ENCODE assay signal across 8 cellular contexts in the genomic region with DNA sequence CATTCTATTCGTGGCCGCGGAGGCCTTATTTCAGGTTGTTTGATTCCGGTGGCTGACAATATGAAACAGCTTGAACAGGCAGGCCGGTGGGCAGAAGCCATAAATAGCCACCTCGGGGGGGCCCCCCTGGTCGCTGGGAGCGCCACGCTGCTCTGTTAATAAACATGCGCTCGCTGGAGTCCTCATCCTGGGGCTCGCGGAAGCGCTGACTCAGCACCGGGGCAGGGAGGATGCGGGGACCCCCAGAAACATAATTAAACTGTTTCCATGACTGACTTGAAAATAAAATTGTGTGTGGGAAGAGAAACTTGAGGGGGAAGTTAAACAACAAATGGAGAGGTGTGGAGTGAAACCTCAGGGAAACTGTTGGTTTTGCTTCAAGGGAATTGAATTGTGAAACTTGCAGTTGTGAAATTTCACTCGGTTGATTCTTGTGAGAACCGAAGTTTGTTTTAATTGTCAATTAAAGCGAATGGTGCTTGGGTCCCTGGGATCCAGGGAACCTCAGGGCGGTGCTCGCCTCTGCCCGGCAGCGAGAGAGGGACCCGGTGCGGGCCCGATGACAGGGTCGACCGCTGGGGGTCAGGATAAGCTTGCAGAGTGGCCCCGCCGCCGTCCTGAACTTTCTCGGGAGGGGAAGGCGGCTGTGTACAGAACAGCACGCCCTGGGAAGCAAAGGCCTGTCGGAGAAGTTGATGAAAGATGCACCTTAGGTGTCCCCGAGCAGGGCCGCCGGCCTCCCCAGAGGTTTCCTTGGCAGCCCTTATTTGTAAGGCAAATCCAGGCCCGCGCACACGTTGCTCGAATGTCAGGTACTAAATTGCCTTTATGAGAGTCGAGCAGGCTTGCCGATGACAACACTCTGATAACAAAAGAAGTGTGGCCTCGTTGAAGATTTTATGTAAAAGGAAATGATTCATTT.
DNase-seq lines count a peak whose midpoint lies in the region; ATAC-seq and TF ChIP-seq lines count a peak whose summit lies in the region.

No MANE protein-coding gene starts in this region.

- H3K36me3 ChIP-seq in ES-I3 (ENCODE audit: insufficient read depth, low read length) (no peaks in the 10 kb centered on the region), upper lobe of right lung (no peaks in the 10 kb centered on the region)

- H3K4me3 ChIP-seq in upper lobe of right lung: peak overlapping the region; percentile 40

- H3K9ac ChIP-seq in ES-I3 (ENCODE audit: low read depth, low read length): peak overlapping the region; percentile 21; the same call in 1 of the 2 replicates

- peaks cover 4% of the 10 kb centered on the region for H3K27me3 ChIP-seq in upper lobe of right lung

- intact Hi-C loops in upper lobe of right lung (cut with DNase I): no loop called here

- H3K4me1 ChIP-seq in ES-I3 (ENCODE audit: insufficient read depth, low read length): peaks cover 34% of the 10 kb centered on the region
- peaks cover 27% of the 10 kb centered on the region for H3K4me1 ChIP-seq in upper lobe of right lung

- H3K9me3 ChIP-seq in ES-I3 (ENCODE audit: control insufficient read depth, insufficient read depth, low read length) (no peaks in the 10 kb centered on the region), upper lobe of right lung (no peaks in the 10 kb centered on the region)

- peak overlapping the region; percentile 42 for H3K27ac ChIP-seq in upper lobe of right lung

- ATAC-seq in GM21529 (IDR thresholded peaks at IDR 0.05; ENCODE audit: unreplicated experiment) (peak; percentile 86), upper lobe of right lung (peak; percentile 85)

- DNase-seq in HuH-7.5 (ENCODE audit: low spot score) (peak; percentile 56), activated T-cell treated with anti-CD3 and anti-CD28 coated beads for 4 hours (peak; percentile 14), glomerular endothelial cell (ENCODE audit: extremely low read depth, low read depth, low spot score) (peak; percentile 16), nucleus accumbens (lab: John Stamatoyannopoulos, UW) (peak in 46 of 56 donors; percentile 11 to 79 (median 46)), upper lobe of right lung (peak; percentile 85), middle frontal gyrus (ENCODE audit: extremely low spot score, low spot score) (no peak)

- peak; percentile 55 for TF ChIP-seq CTCF in upper lobe of right lung (IDR thresholded peaks at IDR 0.05)
